Comparison of ENCODE assay signal across 2 cellular contexts in genomic region chr12:120144215-120144614, GRCh38.
TF ChIP-seq lines count a peak whose summit lies in the region.

No MANE protein-coding gene starts in this region.

TF ChIP-seq in K562, 482 proteins besides CTCF, POLR2A, EP300 and RAD21:
- TF ChIP-seq POLR2G (IDR thresholded peaks at IDR 0.05; ENCODE audit: low read depth, low read length) (peak; percentile 55), RBM22 (IDR thresholded peaks at IDR 0.05; ENCODE audit: low read depth, low read length, poor library complexity, severe bottlenecking) (peak; percentile 35), ZNF778 (CRISPR knock-in tag; IDR thresholded peaks at IDR 0.05) (no peak)

TF ChIP-seq in GM12891, 5 proteins besides CTCF, POLR2A, EP300 and RAD21:
- TF ChIP-seq TAF1 (IDR thresholded peaks at IDR 0.05; ENCODE audit: low read depth, low read length) (no peak), PAX5 (IDR thresholded peaks at IDR 0.05; ENCODE audit: insufficient read depth, low read length, severe bottlenecking) (no peak), POU2F2 (IDR thresholded peaks at IDR 0.05; ENCODE audit: low read depth, low read length) (no peak), SPI1 (IDR thresholded peaks at IDR 0.05; ENCODE audit: low read depth, low read length) (no peak), POLR2AphosphoS5 (IDR thresholded peaks at IDR 0.05; ENCODE audit: low read depth, low read length) (no peak)
TF ChIP-seq in GM12891: peak in this region for 0.
